8 cellular contexts compared by ENCODE assay signal in genomic region chr3:177777699-177778098, GRCh38.
DNase-seq lines count a peak whose midpoint lies in the region; ATAC-seq and TF ChIP-seq lines count a peak whose summit lies in the region.

No MANE protein-coding gene starts in this region.

- DNase-seq in activated naive CD4-positive, alpha-beta T cell treated with Interleukin-2 at 50 U/mL for 16 hours, result peak; percentile 54
- no peak for DNase-seq in activated naive CD4-positive, alpha-beta T cell (lab: John Stamatoyannopoulos, UW)
- peak; percentile 62 for DNase-seq in MV-4-11 (lab: John Stamatoyannopoulos, UW)
- DNase-seq in brain microvascular endothelial cell, result peak; percentile 51
- peak; percentile 74 for DNase-seq in left kidney (ENCODE audit: low read depth, low spot score)
- DNase-seq in stimulated activated CD4-positive, alpha-beta T cell treated with anti-CD3 and anti-CD28 coated beads, TNF-alpha, amount 100 ng/mL, for 24 hours (ENCODE audit: low read depth in 3 of 3), result peak in 2 of 3 experiments; percentile 14 to 36

- ATAC-seq in HG02642 (IDR thresholded peaks at IDR 0.05; ENCODE audit: poor library complexity, unreplicated experiment), result peak; percentile 92

- TF ChIP-seq CTCF in SU-DHL-6 (IDR thresholded peaks at IDR 0.05; ENCODE audit: insufficient read depth, low read length, poor library complexity, severe bottlenecking), result peak; percentile 47
- TF ChIP-seq CTCF in brain microvascular endothelial cell (IDR thresholded peaks at IDR 0.05; ENCODE audit: low read depth, low read length, missing control alignments), result peak; percentile 80

- in situ Hi-C loops in brain microvascular endothelial cell (cut with HindIII; ENCODE audit: low pct_ligation_motif_present, low sequenced_read_pairs), result no loop called here

- H3K27me3 ChIP-seq in SU-DHL-6 (ENCODE audit: low read length), result no peaks in the 10 kb centered on the region
- no peaks in the 10 kb centered on the region for H3K27me3 ChIP-seq in brain microvascular endothelial cell (replicated peaks)

- no peak overlapping the region for H3K9ac ChIP-seq in SU-DHL-6 (ENCODE audit: low read length)

- H3F3A ChIP-seq in SU-DHL-6 (ENCODE audit: insufficient read depth), result no peaks in the 10 kb centered on the region

- no peaks in the 10 kb centered on the region for H3K9me3 ChIP-seq in SU-DHL-6 (ENCODE audit: insufficient read depth, low read length)

- H3K36me3 ChIP-seq in SU-DHL-6 (ENCODE audit: low read length) (no peaks in the 10 kb centered on the region), brain microvascular endothelial cell (replicated peaks) (no peaks in the 10 kb centered on the region)

- H3K4me3 ChIP-seq in SU-DHL-6 (ENCODE audit: insufficient read depth, low read length, poor library complexity, severe bottlenecking), result no peak overlapping the region
- no peak overlapping the region for H3K4me3 ChIP-seq in brain microvascular endothelial cell (ENCODE audit: low read depth, low read length)

- H3K27ac ChIP-seq in SU-DHL-6 (ENCODE audit: low read depth, low read length) (no peak overlapping the region), brain microvascular endothelial cell (no peak overlapping the region)

- no peaks in the 10 kb centered on the region for H3K9me2 ChIP-seq in SU-DHL-6 (replicated peaks; ENCODE audit: insufficient read depth, low read length)

- no peaks in the 10 kb centered on the region for H4K20me1 ChIP-seq in SU-DHL-6 (ENCODE audit: low read depth, low read length)

- no peak overlapping the region for H2AFZ ChIP-seq in SU-DHL-6 (ENCODE audit: low read depth, low read length, severe bottlenecking)

- no peaks in the 10 kb centered on the region for H3K79me2 ChIP-seq in SU-DHL-6 (ENCODE audit: insufficient read depth, low read length)

- H3K4me2 ChIP-seq in SU-DHL-6 (ENCODE audit: low read depth, low read length, poor library complexity, severe bottlenecking), result no peak overlapping the region

Comparison
In these comparisons a context has a peak if more than half of its experiments do, and no peak if none do; other contexts are left out.
1. DNase-seq: peak in activated naive CD4-positive, alpha-beta T cell treated with Interleukin-2 at 50 U/mL for 16 hours (single experiment), MV-4-11 (single experiment), brain microvascular endothelial cell (single experiment), left kidney (single experiment) and stimulated activated CD4-positive, alpha-beta T cell treated with anti-CD3 and anti-CD28 coated beads, TNF-alpha, amount 100 ng/mL, for 24 hours (2 of 3); none in activated naive CD4-positive, alpha-beta T cell (0 of 4).